22 cellular contexts compared by ENCODE assay signal in genomic region chr7:141979611-141980010, GRCh38. TPM values are rescaled to one million over a fixed set of nuclear protein-coding genes. Genes with fewer than 3 reads are reported as not detected.
"Had no signal": no experiment of that assay in that cellular context is flagged by ENCODE, and none has a peak within 500 bp of the region (broad histone marks: within the 10 kb centered on the region; RNA-seq: fewer than 3 reads in every experiment).

No MANE protein-coding gene starts in this region.

- H3K4me3 Mint-ChIP-seq: activated T-helper 17 cell treated with anti-CD3 and anti-CD28 coated beads, Interleukin-2, amount 50 U/mL, for 72 hours; nephron had no signal

- H3K27ac Mint-ChIP-seq: activated T-helper 17 cell treated with anti-CD3 and anti-CD28 coated beads, Interleukin-2, amount 50 U/mL, for 72 hours; nephron had no signal

- H3K27me3 Mint-ChIP-seq: activated T-helper 17 cell treated with anti-CD3 and anti-CD28 coated beads, Interleukin-2, amount 50 U/mL, for 72 hours had no signal

- H3K9me3 ChIP-seq: esophagus squamous epithelium, ovary, thoracic aorta, upper lobe of right lung had no signal

- ATAC-seq: activated T-helper 17 cell treated with anti-CD3 and anti-CD28 coated beads, Interleukin-2, amount 50 U/mL, for 72 hours; sciatic nerve; upper lobe of right lung had no signal

- H3K36me3 ChIP-seq: esophagus squamous epithelium, ovary, thoracic aorta, upper lobe of right lung had no signal

- H3K4me1 ChIP-seq: esophagus squamous epithelium had no signal

- H3K9me3 Mint-ChIP-seq: activated T-helper 17 cell treated with anti-CD3 and anti-CD28 coated beads, Interleukin-2, amount 50 U/mL, for 72 hours had no signal

- H3K4me3 ChIP-seq: esophagus squamous epithelium, ovary, thoracic aorta, upper lobe of right lung had no signal

- H3K27ac ChIP-seq: esophagus squamous epithelium, ovary, thoracic aorta, upper lobe of right lung had no signal

- H3K27me3 ChIP-seq: esophagus squamous epithelium, ovary, upper lobe of right lung had no signal

- DNase-seq: activated naive CD4-positive, alpha-beta T cell treated with Interleukin-2 at 50 U/mL for 16 hours; aorta; cerebellar nuclear complex; effector CD8-positive, alpha-beta T cell; esophagus squamous epithelium; hippocampal formation; kidney glomerular epithelial cell; mesenchymal stem cell; ovary; stimulated activated CD4-positive, alpha-beta T cell treated with anti-CD3 and anti-CD28 coated beads, Interleukin-1b, Interleukin-23, amount 100 ng/mL, for 48 hours; upper lobe of right lung had no signal

- H3K4me1 Mint-ChIP-seq: activated T-helper 17 cell treated with anti-CD3 and anti-CD28 coated beads, Interleukin-2, amount 50 U/mL, for 72 hours; nephron had no signal

RNA-seq across cellular contexts. Expression of gene TAS2R38, which starts 6.0 kb away (rescaled TPM):
- total RNA-seq: activated T-helper 17 cell treated with anti-CD3 and anti-CD28 coated beads, Interleukin-2, amount 50 U/mL, for 72 hours; aorta; endothelial cell of umbilical vein; esophagus squamous epithelium; fibroblast of villous mesenchyme; glomerular endothelial cell; liver; mucosa of gallbladder; ovary; pulmonary artery endothelial cell; sciatic nerve; T-helper 2 cell treated with Interferon-gamma antibody and Interleukin-4, amounts not matched to agents 100 ng/mL and 5 ng/mL, for 36 hours; thoracic aorta; upper lobe of right lung had no signal
- polyA plus RNA-seq: aorta, endothelial cell of umbilical vein, liver, ovary had no signal

RNA-seq across cellular contexts. Expression of gene MGAM, which starts 16.1 kb away (rescaled TPM):
- total RNA-seq: endothelial cell of umbilical vein had no signal
- polyA plus RNA-seq: endothelial cell of umbilical vein had no signal

RNA-seq across cellular contexts. Expression of gene CLEC5A, which starts 32.8 kb away (rescaled TPM):
- total RNA-seq: activated T-helper 17 cell treated with anti-CD3 and anti-CD28 coated beads, Interleukin-2, amount 50 U/mL, for 72 hours; endothelial cell of umbilical vein; fibroblast of villous mesenchyme; glomerular endothelial cell; pulmonary artery endothelial cell; T-helper 2 cell treated with Interferon-gamma antibody and Interleukin-4, amounts not matched to agents 100 ng/mL and 5 ng/mL, for 36 hours had no signal
- polyA plus RNA-seq: endothelial cell of umbilical vein had no signal
